ENCODE assay signal across 15 cellular contexts in the genomic region with DNA sequence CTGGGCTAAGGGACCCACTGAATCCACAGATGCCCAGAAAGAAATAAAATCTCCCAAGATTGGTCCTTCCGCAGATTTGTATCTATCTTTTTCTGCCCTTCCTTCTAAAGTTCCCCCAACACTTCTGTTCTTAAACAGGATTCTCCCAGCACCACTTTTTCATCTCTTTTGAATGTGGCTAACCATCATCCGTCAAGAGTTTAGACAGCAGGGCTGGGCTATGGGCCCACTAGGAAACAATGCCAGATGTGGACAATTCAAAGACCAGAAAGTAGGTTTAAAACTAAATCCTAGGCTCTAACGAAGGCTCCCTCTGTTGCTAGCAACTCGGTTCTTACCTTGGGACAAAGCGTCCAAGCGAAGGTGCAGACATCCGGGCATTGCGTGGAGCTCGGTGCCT.
"Had no signal": no experiment of that assay in that cellular context is flagged by ENCODE, and none has a peak within 500 bp of the region (broad histone marks: within the 10 kb centered on the region; RNA-seq: fewer than 3 reads in every experiment).

No MANE protein-coding gene starts in this region.

- H3K9me3 ChIP-seq: heart left ventricle, left lung had no signal

- H3K27me3 ChIP-seq: heart left ventricle, left lung had no signal

- H3K4me3 Mint-ChIP-seq: activated CD4-positive, alpha-beta T cell treated with anti-CD3 and anti-CD28 coated beads, Interleukin-2, amount 10 ng/mL, durations not matched to agents 24 days and 14 days; activated naive CD4-positive, alpha-beta T cell treated with anti-CD3 and anti-CD28 coated beads, Interleukin-2, amount 50 U/mL, for 24 hours; endodermal cell; mesothelial cell of epicardium; stimulated activated memory B cell treated with anti-CD40 and anti-IgM and Interleukin-4, amounts not matched to agents 10 μg/mL and 1 μg/mL and 100 μg/mL, for 72 hours; T-helper 17 cell; type B pancreatic cell; WTC11 had no signal

- H3K4me3 ChIP-seq: heart left ventricle, left lung had no signal

- H3K27me3 Mint-ChIP-seq: activated CD4-positive, alpha-beta T cell treated with anti-CD3 and anti-CD28 coated beads, Interleukin-2, amount 10 ng/mL, durations not matched to agents 24 days and 14 days; activated naive CD4-positive, alpha-beta T cell treated with anti-CD3 and anti-CD28 coated beads, Interleukin-2, amount 50 U/mL, for 24 hours; stimulated activated memory B cell treated with anti-CD40 and anti-IgM and Interleukin-4, amounts not matched to agents 10 μg/mL and 1 μg/mL and 100 μg/mL, for 72 hours; T-helper 17 cell; type B pancreatic cell had no signal

- H3K4me1 Mint-ChIP-seq: endodermal cell had no signal

- H3K36me3 Mint-ChIP-seq: WTC11 had no signal

- H3K9me3 Mint-ChIP-seq: activated CD4-positive, alpha-beta T cell treated with anti-CD3 and anti-CD28 coated beads, Interleukin-2, amount 10 ng/mL, durations not matched to agents 24 days and 14 days; activated naive CD4-positive, alpha-beta T cell treated with anti-CD3 and anti-CD28 coated beads, Interleukin-2, amount 50 U/mL, for 24 hours; endodermal cell; mesothelial cell of epicardium; stimulated activated memory B cell treated with anti-CD40 and anti-IgM and Interleukin-4, amounts not matched to agents 10 μg/mL and 1 μg/mL and 100 μg/mL, for 72 hours; type B pancreatic cell; WTC11 had no signal

- DNase-seq: activated CD4-positive, alpha-beta T cell treated with anti-CD3 and anti-CD28 coated beads, Interleukin-2, amount 10 ng/mL, durations not matched to agents 24 days and 14 days; activated T-cell treated with anti-CD3 and anti-CD28 coated beads for 4 hours; amniotic stem cell; endodermal cell; heart left ventricle; left lung; right cardiac atrium; small intestine; substantia nigra; T-helper 17 cell had no signal

- ATAC-seq: heart left ventricle; left lung; stimulated activated memory B cell treated with anti-CD40 and anti-IgM and Interleukin-4, amounts not matched to agents 10 μg/mL and 1 μg/mL and 100 μg/mL, for 72 hours; T-helper 17 cell; WTC11 had no signal

- H3K27ac Mint-ChIP-seq: activated CD4-positive, alpha-beta T cell treated with anti-CD3 and anti-CD28 coated beads, Interleukin-2, amount 10 ng/mL, durations not matched to agents 24 days and 14 days; activated naive CD4-positive, alpha-beta T cell treated with anti-CD3 and anti-CD28 coated beads, Interleukin-2, amount 50 U/mL, for 24 hours; endodermal cell; mesothelial cell of epicardium; stimulated activated memory B cell treated with anti-CD40 and anti-IgM and Interleukin-4, amounts not matched to agents 10 μg/mL and 1 μg/mL and 100 μg/mL, for 72 hours; type B pancreatic cell had no signal
